25 cellular contexts compared by ENCODE assay signal in the genomic region with DNA sequence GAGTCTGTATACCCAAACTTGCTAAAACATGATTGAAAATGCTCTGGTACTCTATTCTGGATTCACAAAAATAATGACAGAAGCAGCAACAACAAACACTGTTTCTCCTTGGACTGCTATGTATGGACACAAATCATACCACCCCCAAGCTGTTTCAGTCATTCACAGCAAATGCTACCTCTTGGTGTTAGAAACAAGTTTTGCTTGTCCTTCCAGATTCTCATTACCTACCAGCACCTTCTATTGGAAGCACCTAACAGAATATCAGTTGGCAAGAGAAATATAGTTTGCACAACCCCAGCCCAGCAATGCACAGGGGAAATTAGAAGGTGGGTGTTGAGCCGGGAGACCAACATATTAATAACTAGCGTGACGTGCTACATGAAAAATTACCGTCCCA.
"Had no signal": no experiment of that assay in that cellular context is flagged by ENCODE, and none has a peak within 500 bp of the region (broad histone marks: within the 10 kb centered on the region; RNA-seq: fewer than 3 reads in every experiment).

No MANE protein-coding gene starts in this region.

- H3K4me1 ChIP-seq: stomach, suprapubic skin, testis, thyroid gland, tibial artery, tibial nerve, transverse colon, upper lobe of left lung, upper lobe of right lung, uterus, vagina had no signal

- H3K4me3 ChIP-seq: stomach, suprapubic skin, testis, thoracic aorta, thyroid gland, tibial artery, tibial nerve, transverse colon, upper lobe of left lung, upper lobe of right lung, uterus, vagina had no signal

- H3K9me3 ChIP-seq: stomach, suprapubic skin, testis, thoracic aorta, thyroid gland, tibial artery, tibial nerve, transverse colon, upper lobe of left lung, upper lobe of right lung, uterus, vagina had no signal

- ATAC-seq: stimulated activated effector memory CD8-positive, alpha-beta T cell treated with anti-CD3 and anti-CD28 coated beads, Interleukin-12 subunit alpha, Interleukin-12 subunit beta, amount 100 ng/mL, for 72 hours; stimulated activated memory B cell treated with anti-CD40 and anti-IgM and Interleukin-4, amounts not matched to agents 10 μg/mL and 1 μg/mL and 100 μg/mL, for 72 hours; stimulated activated naive B cell treated with anti-CD40 and anti-IgM and Interleukin-4, amounts not matched to agents 10 μg/mL and 1 μg/mL and 100 μg/mL, for 72 hours; stimulated activated naive CD8-positive, alpha-beta T cell treated with anti-CD3 and anti-CD28 coated beads, Interleukin-15, amount 100 ng/mL, for 72 hours; stimulated activated naive CD8-positive, alpha-beta T cell treated with anti-CD3 and anti-CD28 coated beads, Interleukin-15, Interleukin-2, amounts not matched to agents 100 U/mL and 50 U/mL, for 24 hours; upper lobe of right lung had no signal

- H3K27me3 ChIP-seq: stomach, suprapubic skin, testis, thyroid gland, tibial artery, tibial nerve, transverse colon, upper lobe of left lung, upper lobe of right lung, uterus, vagina had no signal

- H3K36me3 ChIP-seq: stomach, suprapubic skin, thoracic aorta, thyroid gland, tibial artery, tibial nerve, transverse colon, upper lobe of left lung, upper lobe of right lung, vagina had no signal

- H3K27ac ChIP-seq: stomach, suprapubic skin, testis, thoracic aorta, thyroid gland, tibial artery, tibial nerve, transverse colon, upper lobe of left lung, upper lobe of right lung, uterus, vagina had no signal

- DNase-seq: stimulated activated CD4-positive, alpha-beta T cell treated with anti-CD3 and anti-CD28 coated beads, Interleukin-2, amount 100 ng/mL, for 48 hours; stimulated activated CD4-positive, alpha-beta T cell treated with anti-CD3 and anti-CD28 coated beads, Interleukin-4, amount 100 ng/mL, for 1 hour; stimulated activated CD4-positive, alpha-beta T cell treated with anti-CD3 and anti-CD28 coated beads, Interleukin-4, amount 100 ng/mL, for 24 hours; stimulated activated CD4-positive, alpha-beta T cell treated with anti-CD3 and anti-CD28 coated beads, Interleukin-4, amount 100 ng/mL, for 4 hours; stimulated activated CD8-positive, alpha-beta memory T cell treated with anti-CD3 and anti-CD28 coated beads, Interleukin-4, amount 100 ng/mL, for 48 hours; stimulated activated naive B cell treated with anti-CD40 and anti-IgM and Interleukin-4, amounts not matched to agents 10 μg/mL and 1 μg/mL and 100 μg/mL, for 72 hours; stimulated activated naive CD4-positive, alpha-beta T cell; stimulated activated naive CD4-positive, alpha-beta T cell treated with Interleukin-2 at 50 U/mL for 16 hours; stimulated activated naive CD8-positive, alpha-beta T cell treated with anti-CD3 and anti-CD28 coated beads, Interleukin-15, amount 100 ng/mL, for 72 hours; stimulated activated naive CD8-positive, alpha-beta T cell treated with anti-CD3 and anti-CD28 coated beads, Interleukin-15, Interleukin-2, amounts not matched to agents 100 U/mL and 50 U/mL, for 24 hours; stomach; substantia nigra; testis; thyroid gland; tibial artery; transverse colon; upper lobe of left lung; upper lobe of right lung; uterus had no signal
